In genomic region chr11:119488256-119488995, GRCh38 we compare ENCODE assay signal across 18 cellular contexts.
"Had no signal": no experiment of that assay in that cellular context is flagged by ENCODE, and none has a peak within 500 bp of the region (broad histone marks: within the 10 kb centered on the region; RNA-seq: fewer than 3 reads in every experiment).

No MANE protein-coding gene starts in this region.

- H3K4me3 Mint-ChIP-seq: activated CD4-positive, alpha-beta T cell treated with anti-CD3 and anti-CD28 coated beads for 36 hours; mesothelial cell of epicardium; natural killer cell treated with Interleukin-12 subunit alpha and Interleukin-12 subunit beta and Interleukin-15 and Interleukin-18, amount 100 ng/mL, for 72 hours; T-helper 1 cell treated with Interleukin-12 subunit alpha and Interleukin-12 subunit beta and Interleukin-4 antibody, amounts not matched to agents 30 μg/mL and 1 μg/mL, for 36 hours had no signal

- H3K27ac ChIP-seq: cardiac muscle cell, dorsolateral prefrontal cortex, foreskin keratinocyte, transverse colon had no signal

- H3K36me3 ChIP-seq: cardiac muscle cell, transverse colon had no signal

- H3K4me1 ChIP-seq: foreskin keratinocyte, transverse colon had no signal

- ATAC-seq: activated CD4-positive, alpha-beta T cell treated with anti-CD3 and anti-CD28 coated beads for 36 hours; foreskin keratinocyte; natural killer cell treated with Interleukin-12 subunit alpha and Interleukin-12 subunit beta and Interleukin-15 and Interleukin-18, amount 100 ng/mL, for 72 hours had no signal

- DNase-seq: activated CD4-positive, alpha-beta T cell treated with anti-CD3 and anti-CD28 coated beads for 36 hours; activated CD4-positive, alpha-beta T cell treated with anti-CD3 and anti-CD28 coated beads, Interleukin-2, amount 50 U/mL, for 48 hours; activated naive CD4-positive, alpha-beta T cell treated with anti-CD3 and anti-CD28 coated beads, Interleukin-2, amount 50 U/mL, for 16 hours; foreskin keratinocyte; hippocampal formation; retina; stimulated activated CD4-positive, alpha-beta T cell treated with anti-CD3 and anti-CD28 coated beads, Interleukin-12 subunit alpha, Interleukin-12 subunit beta, amount 100 ng/mL, for 4 hours; stimulated activated CD4-positive, alpha-beta T cell treated with anti-CD3 and anti-CD28 coated beads, Interleukin-1b, Interleukin-23, amount 100 ng/mL, for 48 hours; stimulated activated CD8-positive, alpha-beta memory T cell treated with anti-CD3 and anti-CD28 coated beads, Interleukin-4, amount 100 ng/mL, for 48 hours; stimulated activated naive CD4-positive, alpha-beta T cell; transverse colon had no signal

- H3K9me3 ChIP-seq: transverse colon had no signal

- H3K9me3 Mint-ChIP-seq: activated T-helper 2 cell treated with anti-CD3 and anti-CD28 coated beads, Interferon-gamma antibody, Interleukin-2, Interleukin-4, amounts not matched to agents 10 μg/mL and 5 μg/mL and 100 μg/mL, durations not matched to agents 14 hours and 24 hours and 36 hours; mesothelial cell of epicardium; natural killer cell treated with Interleukin-12 subunit alpha and Interleukin-12 subunit beta and Interleukin-15 and Interleukin-18, amount 100 ng/mL, for 72 hours; T-helper 1 cell treated with Interleukin-12 subunit alpha and Interleukin-12 subunit beta and Interleukin-4 antibody, amounts not matched to agents 30 μg/mL and 1 μg/mL, for 36 hours had no signal

- H3K36me3 Mint-ChIP-seq: mesothelial cell of epicardium; natural killer cell treated with Interleukin-12 subunit alpha and Interleukin-12 subunit beta and Interleukin-15 and Interleukin-18, amount 100 ng/mL, for 72 hours had no signal

- H3K4me1 Mint-ChIP-seq: activated CD4-positive, alpha-beta T cell treated with anti-CD3 and anti-CD28 coated beads for 36 hours; mesothelial cell of epicardium had no signal

- H3K4me3 ChIP-seq: cardiac muscle cell, dorsolateral prefrontal cortex, lung, transverse colon had no signal

- H3K27me3 ChIP-seq: dorsolateral prefrontal cortex, transverse colon had no signal

- H3K27ac Mint-ChIP-seq: activated CD4-positive, alpha-beta T cell treated with anti-CD3 and anti-CD28 coated beads for 36 hours; activated T-helper 2 cell treated with anti-CD3 and anti-CD28 coated beads, Interferon-gamma antibody, Interleukin-2, Interleukin-4, amounts not matched to agents 10 μg/mL and 5 μg/mL and 100 μg/mL, durations not matched to agents 14 hours and 24 hours and 36 hours; mesothelial cell of epicardium; natural killer cell treated with Interleukin-12 subunit alpha and Interleukin-12 subunit beta and Interleukin-15 and Interleukin-18, amount 100 ng/mL, for 72 hours; T-helper 1 cell treated with Interleukin-12 subunit alpha and Interleukin-12 subunit beta and Interleukin-4 antibody, amounts not matched to agents 30 μg/mL and 1 μg/mL, for 36 hours had no signal
